ENCODE assay signal across 1 cellular context in genomic region chr1:19067912-19068638, GRCh38.
TF ChIP-seq lines count a peak whose summit lies in the region.

No MANE protein-coding gene starts in this region.

TF ChIP-seq in K562, 482 proteins besides CTCF, POLR2A, EP300 and RAD21:
- TF ChIP-seq ZNF318 (IDR thresholded peaks at IDR 0.05; ENCODE audit: borderline replicate concordance in 1 of 2, low read depth in 1 of 2) (no peak), SAFB (IDR thresholded peaks at IDR 0.05; ENCODE audit: borderline replicate concordance, low read depth, low read length) (no peak), NFIC (IDR thresholded peaks at IDR 0.05) (0 out of 2 replicates have a peak, but pooled peaks have one; percentile 9), NR2C2 (CRISPR knock-in tag; IDR thresholded peaks at IDR 0.05) (no peak), NR2C2 (tag; IDR thresholded peaks at IDR 0.05) (0 out of 2 replicates have a peak, but pooled peaks have one; percentile 17)
- TF ChIP-seq, protein P1, sequence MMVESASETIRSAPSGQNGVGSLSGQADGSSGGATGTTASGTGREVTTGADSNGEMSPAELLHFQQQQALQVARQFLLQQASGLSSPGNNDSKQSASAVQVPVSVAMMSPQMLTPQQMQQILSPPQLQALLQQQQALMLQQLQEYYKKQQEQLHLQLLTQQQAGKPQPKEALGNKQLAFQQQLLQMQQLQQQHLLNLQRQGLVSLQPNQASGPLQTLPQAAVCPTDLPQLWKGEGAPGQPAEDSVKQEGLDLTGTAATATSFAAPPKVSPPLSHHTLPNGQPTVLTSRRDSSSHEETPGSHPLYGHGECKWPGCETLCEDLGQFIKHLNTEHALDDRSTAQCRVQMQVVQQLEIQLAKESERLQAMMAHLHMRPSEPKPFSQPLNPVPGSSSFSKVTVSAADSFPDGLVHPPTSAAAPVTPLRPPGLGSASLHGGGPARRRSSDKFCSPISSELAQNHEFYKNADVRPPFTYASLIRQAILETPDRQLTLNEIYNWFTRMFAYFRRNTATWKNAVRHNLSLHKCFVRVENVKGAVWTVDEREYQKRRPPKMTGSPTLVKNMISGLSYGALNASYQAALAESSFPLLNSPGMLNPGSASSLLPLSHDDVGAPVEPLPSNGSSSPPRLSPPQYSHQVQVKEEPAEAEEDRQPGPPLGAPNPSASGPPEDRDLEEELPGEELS (CRISPR knock-in tag; IDR thresholded peaks at IDR 0.05; ENCODE audit: borderline replicate concordance), result no peak
